In genomic region chr1:57163332-57163731, GRCh38 we compare ENCODE assay signal across 1 cellular context.
TF ChIP-seq lines count a peak whose summit lies in the region.

No MANE protein-coding gene starts in this region.

TF ChIP-seq in GM12878, 131 proteins besides CTCF, POLR2A, EP300 and RAD21:
- TF ChIP-seq BCLAF1 (IDR thresholded peaks at IDR 0.05) (no peak), SMC3 (IDR thresholded peaks at IDR 0.05; ENCODE audit: borderline replicate concordance, low read length) (no peak)
